In genomic region chr15:45199136-45199810, GRCh38 we compare ENCODE assay signal across 1 cellular context.
TF ChIP-seq lines count a peak whose summit lies in the region.

No MANE protein-coding gene starts in this region.

TF ChIP-seq in H1, 55 proteins besides CTCF, POLR2A, EP300 and RAD21:
- TF ChIP-seq SRF (IDR thresholded peaks at IDR 0.05; ENCODE audit: low read depth, low read length) (no peak), ATF3 (IDR thresholded peaks at IDR 0.05; ENCODE audit: insufficient read depth, low read depth, low read length) (no peak), CREB1 (IDR thresholded peaks at IDR 0.05) (no peak), HDAC2 (IDR thresholded peaks at IDR 0.05; ENCODE audit: borderline replicate concordance in 1 of 2, low read depth in 2 of 2, low read length in 2 of 2) (peak in 1 of 2 experiments; percentile 27; a peak in 1 of 4 replicates), CHD1 (IDR thresholded peaks at IDR 0.05; ENCODE audit: low read depth, low read length) (no peak), POU5F1 (IDR thresholded peaks at IDR 0.05; ENCODE audit: low read depth, low read length) (no peak), EGR1 (IDR thresholded peaks at IDR 0.05; ENCODE audit: borderline replicate concordance, low read depth, low read length) (no peak), NRF1 (IDR thresholded peaks at IDR 0.05; ENCODE audit: low read depth, low read length) (no peak), TAF1 (IDR thresholded peaks at IDR 0.05; ENCODE audit: low read depth, low read length) (no peak), GTF2F1 (IDR thresholded peaks at IDR 0.05; ENCODE audit: borderline replicate concordance, low read depth, low read length) (no peak), CHD2 (IDR thresholded peaks at IDR 0.05; ENCODE audit: low read length) (no peak), CTBP2 (IDR thresholded peaks at IDR 0.05; ENCODE audit: borderline replicate concordance, insufficient read depth, insufficient read length, low read length) (no peak), ASH2L (IDR thresholded peaks at IDR 0.05; ENCODE audit: low read length) (no peak), JUND (IDR thresholded peaks at IDR 0.05; ENCODE audit: low read length) (no peak), SP4 (IDR thresholded peaks at IDR 0.05; ENCODE audit: low read length) (no peak), GABPA (IDR thresholded peaks at IDR 0.05; ENCODE audit: borderline replicate concordance, insufficient read depth, low read length) (no peak), SIN3A (conservative IDR thresholded peaks at IDR 0.05 in 1 of 2, IDR thresholded peaks at IDR 0.05 in 1 of 2; ENCODE audit: low read depth in 1 of 2, low read length in 2 of 2) (peak in 1 of 2 experiments; percentile 78; a peak in 2 of 4 replicates), KDM5A (IDR thresholded peaks at IDR 0.05; ENCODE audit: low read length) (0 out of 2 replicates have a peak, but pooled peaks have one; percentile 7), TCF12 (IDR thresholded peaks at IDR 0.05; ENCODE audit: low read depth, low read length) (no peak)
TF ChIP-seq in H1: peak in this region for 3.
